ENCODE assay signal across 22 cellular contexts in genomic region chr13:97202761-97203160, GRCh38.
"Had no signal": no experiment of that assay in that cellular context is flagged by ENCODE, and none has a peak within 500 bp of the region (broad histone marks: within the 10 kb centered on the region; RNA-seq: fewer than 3 reads in every experiment).

No MANE protein-coding gene starts in this region.

- H3K27ac ChIP-seq: heart left ventricle, right atrium auricular region, sigmoid colon, skin epidermis, testis, tibial nerve had no signal

- H3K4me3 ChIP-seq: heart left ventricle, mucosa of descending colon, right atrium auricular region, sigmoid colon, skin epidermis, testis, tibial nerve had no signal

- FAIRE-seq: endometrium, frontal cortex, islet of Langerhans had no signal

- H3K4me1 ChIP-seq: heart left ventricle, right atrium auricular region, testis had no signal

- ATAC-seq: esophagus mucosa; heart left ventricle; left lobe of liver; mucosa of descending colon; naive thymus-derived CD8-positive, alpha-beta T cell; stimulated activated naive B cell treated with anti-CD40 and anti-IgM and Interleukin-4, amounts not matched to agents 10 μg/mL and 1 μg/mL and 100 μg/mL, for 72 hours; stimulated activated naive CD8-positive, alpha-beta T cell treated with anti-CD3 and anti-CD28 coated beads, Interleukin-15, amount 100 ng/mL, for 72 hours had no signal

- H3K36me3 ChIP-seq: heart left ventricle, right atrium auricular region, sigmoid colon, tibial nerve had no signal

- H3K27me3 ChIP-seq: right atrium auricular region, sigmoid colon, testis, tibial nerve had no signal

- H3K9me3 ChIP-seq: mucosa of descending colon, right atrium auricular region, sigmoid colon, testis, tibial nerve had no signal

- DNase-seq: effector memory CD4-positive, alpha-beta T cell; heart left ventricle; hypothalamus; kidney glomerular epithelial cell; mammary epithelial cell; mucosa of descending colon; naive thymus-derived CD8-positive, alpha-beta T cell; posterior cingulate gyrus; sigmoid colon; stimulated activated CD4-positive, alpha-beta T cell treated with anti-CD3 and anti-CD28 coated beads, Interleukin-2, amount 100 ng/mL, for 24 hours; stimulated activated CD4-positive, alpha-beta T cell treated with anti-CD3 and anti-CD28 coated beads, Interleukin-4, amount 100 ng/mL, for 4 hours; stimulated activated naive B cell treated with anti-CD40 and anti-IgM and Interleukin-4, amounts not matched to agents 10 μg/mL and 1 μg/mL and 100 μg/mL, for 72 hours; stimulated activated naive CD8-positive, alpha-beta T cell treated with anti-CD3 and anti-CD28 coated beads, Interleukin-15, amount 100 ng/mL, for 72 hours; testis had no signal
